In the genomic region with DNA sequence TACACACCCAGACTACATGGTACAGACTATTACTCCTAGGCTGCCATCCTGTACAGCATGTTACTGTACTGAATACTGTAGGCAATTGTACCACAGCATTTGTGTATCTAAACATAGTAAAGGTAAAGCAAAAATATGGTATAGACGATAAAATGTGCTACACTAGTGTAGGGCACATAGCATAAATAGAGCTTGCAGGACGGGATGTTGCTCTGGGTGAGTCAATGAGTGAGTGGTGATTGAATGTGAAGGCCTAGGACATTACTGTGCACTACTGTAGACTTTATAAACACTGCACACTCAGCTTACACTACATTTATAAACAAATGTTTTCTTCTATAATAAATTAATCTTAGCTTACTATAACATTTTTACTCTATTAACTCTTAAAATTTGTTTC, we compare ENCODE assay signal across 19 cellular contexts. TPM values are rescaled to one million over a fixed set of nuclear protein-coding genes. Genes with fewer than 3 reads are reported as not detected.
"Had no signal": no experiment of that assay in that cellular context is flagged by ENCODE, and none has a peak within 500 bp of the region (broad histone marks: within the 10 kb centered on the region; RNA-seq: fewer than 3 reads in every experiment).

No MANE protein-coding gene starts in this region.

- H3K4me1 ChIP-seq: adrenal gland, colonic mucosa, esophagus squamous epithelium had no signal

- H3K36me3 ChIP-seq: adrenal gland, colonic mucosa, esophagus squamous epithelium, thyroid gland had no signal

- H3K9me3 ChIP-seq: adrenal gland, colonic mucosa, esophagus squamous epithelium, mucosa of descending colon, thyroid gland had no signal

- H3K27ac ChIP-seq: adrenal gland, colonic mucosa, esophagus squamous epithelium, thyroid gland had no signal

- DNase-seq: activated B cell treated with CpG ODN at 0.5 μM for 24 hours; activated CD4-positive, alpha-beta T cell treated with anti-CD3 and anti-CD28 coated beads for 48 hours; activated CD8-positive, alpha-beta memory T cell treated with anti-CD3 and anti-CD28 coated beads, Interleukin-2, amount 50 U/mL, for 4 hours; activated CD8-positive, alpha-beta T cell treated with anti-CD3 and anti-CD28 coated beads, Interleukin-2, amount 10 ng/mL, durations not matched to agents 7 days and 5 days; activated effector memory CD4-positive, alpha-beta T cell treated with anti-CD3 and anti-CD28 coated beads, Interleukin-2, amount 50 U/mL, for 16 hours; activated T-cell treated with anti-CD3 and anti-CD28 coated beads, Interleukin-2, amount 50 U/mL, for 48 hours; adrenal gland; caudate nucleus; colonic mucosa; esophagus squamous epithelium; mammary epithelial cell; mucosa of descending colon; naive thymus-derived CD4-positive, alpha-beta T cell; T-helper 2 cell; thyroid gland had no signal

- ATAC-seq: activated CD8-positive, alpha-beta T cell treated with anti-CD3 and anti-CD28 coated beads, Interleukin-2, amount 10 ng/mL, durations not matched to agents 7 days and 5 days; left lobe of liver; mucosa of descending colon; naive thymus-derived CD4-positive, alpha-beta T cell; stimulated activated memory B cell treated with anti-CD40 and anti-IgM and Interleukin-4, amounts not matched to agents 10 μg/mL and 1 μg/mL and 100 μg/mL, for 72 hours had no signal

- H3K4me3 ChIP-seq: adrenal gland, colonic mucosa, esophagus squamous epithelium, mucosa of descending colon, thyroid gland had no signal

- H3K27me3 ChIP-seq: adrenal gland, colonic mucosa, esophagus squamous epithelium, thyroid gland had no signal

RNA-seq across cellular contexts. Expression of gene ANKRD55, which starts 25.6 kb away (rescaled TPM):
- total RNA-seq: activated B cell treated with CpG ODN at 0.5 μM for 24 hours, colonic mucosa, mammary epithelial cell, renal cortical epithelial cell, urinary bladder had no signal
